In the genomic region with DNA sequence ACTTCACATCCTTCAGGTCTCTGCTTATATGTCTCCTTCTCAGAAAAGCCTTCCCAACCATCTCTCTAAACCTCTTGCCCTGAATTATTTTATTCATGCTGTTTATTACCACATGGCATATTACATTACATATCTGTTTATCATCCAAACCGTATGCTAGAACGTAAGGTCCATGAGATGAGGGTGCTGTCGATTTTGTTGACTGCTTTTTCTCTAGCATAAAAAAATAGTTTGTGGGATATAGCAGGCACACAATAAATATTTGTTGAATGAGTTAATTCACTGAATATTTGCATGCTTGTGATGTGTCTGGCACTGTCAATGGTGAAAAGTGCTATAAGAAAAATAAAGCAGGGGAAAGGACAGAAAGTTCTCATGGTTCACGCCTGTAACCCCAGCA, we compare ENCODE assay signal across 1 cellular context.
TF ChIP-seq lines count a peak whose summit lies in the region.

No MANE protein-coding gene starts in this region.

TF ChIP-seq in IMR-90, 13 proteins besides CTCF, POLR2A, EP300 and RAD21:
- TF ChIP-seq CEBPB (IDR thresholded peaks at IDR 0.05; ENCODE audit: low read depth, low read length) (no peak), FOS (IDR thresholded peaks at IDR 0.05; ENCODE audit: low read depth, low read length) (no peak), MAFK (IDR thresholded peaks at IDR 0.05; ENCODE audit: low read depth, low read length) (no peak), MAZ (IDR thresholded peaks at IDR 0.05; ENCODE audit: borderline replicate concordance, low read depth, low read length) (no peak), NFE2L2 (IDR thresholded peaks at IDR 0.05; ENCODE audit: low read depth, low read length) (no peak)
- TF ChIP-seq, protein P1, sequence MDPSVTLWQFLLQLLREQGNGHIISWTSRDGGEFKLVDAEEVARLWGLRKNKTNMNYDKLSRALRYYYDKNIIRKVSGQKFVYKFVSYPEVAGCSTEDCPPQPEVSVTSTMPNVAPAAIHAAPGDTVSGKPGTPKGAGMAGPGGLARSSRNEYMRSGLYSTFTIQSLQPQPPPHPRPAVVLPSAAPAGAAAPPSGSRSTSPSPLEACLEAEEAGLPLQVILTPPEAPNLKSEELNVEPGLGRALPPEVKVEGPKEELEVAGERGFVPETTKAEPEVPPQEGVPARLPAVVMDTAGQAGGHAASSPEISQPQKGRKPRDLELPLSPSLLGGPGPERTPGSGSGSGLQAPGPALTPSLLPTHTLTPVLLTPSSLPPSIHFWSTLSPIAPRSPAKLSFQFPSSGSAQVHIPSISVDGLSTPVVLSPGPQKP (IDR thresholded peaks at IDR 0.05; ENCODE audit: borderline replicate concordance, low read depth, low read length): no peak
- TF ChIP-seq, protein P2, sequence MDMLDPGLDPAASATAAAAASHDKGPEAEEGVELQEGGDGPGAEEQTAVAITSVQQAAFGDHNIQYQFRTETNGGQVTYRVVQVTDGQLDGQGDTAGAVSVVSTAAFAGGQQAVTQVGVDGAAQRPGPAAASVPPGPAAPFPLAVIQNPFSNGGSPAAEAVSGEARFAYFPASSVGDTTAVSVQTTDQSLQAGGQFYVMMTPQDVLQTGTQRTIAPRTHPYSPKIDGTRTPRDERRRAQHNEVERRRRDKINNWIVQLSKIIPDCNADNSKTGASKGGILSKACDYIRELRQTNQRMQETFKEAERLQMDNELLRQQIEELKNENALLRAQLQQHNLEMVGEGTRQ (IDR thresholded peaks at IDR 0.05; ENCODE audit: low read depth, low read length): no peak
